In the genomic region with DNA sequence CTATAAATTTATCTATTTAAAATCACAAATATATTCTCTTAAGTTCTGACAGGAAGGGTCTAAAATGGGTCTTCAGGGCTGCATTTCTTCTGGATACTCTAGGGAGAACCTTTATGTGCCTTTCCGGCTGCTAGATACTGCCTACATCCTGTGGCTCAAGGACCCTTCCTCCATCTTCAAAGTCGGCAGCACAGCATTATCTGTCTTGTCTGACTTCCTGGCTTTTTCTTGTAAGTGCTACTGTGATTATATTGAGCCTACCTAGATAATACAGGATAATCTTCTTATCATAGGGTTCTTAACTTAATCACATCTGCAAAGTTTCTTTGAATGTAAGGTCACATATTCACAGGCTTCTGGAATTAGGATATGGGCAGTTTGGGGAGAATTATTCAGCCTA, we compare ENCODE assay signal across 31 cellular contexts.
"Had no signal": no experiment of that assay in that cellular context is flagged by ENCODE, and none has a peak within 500 bp of the region (broad histone marks: within the 10 kb centered on the region; RNA-seq: fewer than 3 reads in every experiment).

No MANE protein-coding gene starts in this region.

- H3K4me1 Mint-ChIP-seq: natural killer cell; nephron; neural progenitor cell; stimulated activated memory B cell treated with anti-CD40 and anti-IgM and Interleukin-4, amounts not matched to agents 10 μg/mL and 1 μg/mL and 100 μg/mL, for 72 hours; stimulated activated naive CD8-positive, alpha-beta T cell treated with anti-CD3 and anti-CD28 coated beads, Interleukin-15, amount 100 ng/mL, for 72 hours had no signal

- ATAC-seq: natural killer cell; psoas muscle; right cardiac atrium; right lobe of liver; stimulated activated memory B cell treated with anti-CD40 and anti-IgM and Interleukin-4, amounts not matched to agents 10 μg/mL and 1 μg/mL and 100 μg/mL, for 72 hours; stimulated activated naive CD8-positive, alpha-beta T cell treated with anti-CD3 and anti-CD28 coated beads, Interleukin-15, amount 100 ng/mL, for 72 hours; stimulated activated naive CD8-positive, alpha-beta T cell treated with anti-CD3 and anti-CD28 coated beads, Interleukin-15, Interleukin-2, amounts not matched to agents 100 U/mL and 50 U/mL, for 24 hours; upper lobe of right lung had no signal

- H2AFZ ChIP-seq: neural progenitor cell, parathyroid adenoma had no signal

- H3K27ac Mint-ChIP-seq: natural killer cell; nephron; neural progenitor cell; progenitor cell of endocrine pancreas; stimulated activated memory B cell treated with anti-CD40 and anti-IgM and Interleukin-4, amounts not matched to agents 10 μg/mL and 1 μg/mL and 100 μg/mL, for 72 hours; stimulated activated naive CD8-positive, alpha-beta T cell treated with anti-CD3 and anti-CD28 coated beads, Interleukin-15, amount 100 ng/mL, for 72 hours; type B pancreatic cell had no signal

- H3K9me3 ChIP-seq: ovary, psoas muscle, right lobe of liver, sigmoid colon, testis, tibial artery, upper lobe of right lung, uterus had no signal

- FAIRE-seq: small intestine had no signal

- H3K4me3 ChIP-seq: neural progenitor cell, ovary, psoas muscle, right lobe of liver, sigmoid colon, spleen, suprapubic skin, testis, tibial artery, transverse colon, upper lobe of right lung, uterus had no signal

- H3K9me3 Mint-ChIP-seq: nephron, neural progenitor cell, type B pancreatic cell had no signal

- H3K36me3 ChIP-seq: neural progenitor cell, ovary, right lobe of liver, sigmoid colon, spleen, suprapubic skin, tibial artery, transverse colon, upper lobe of right lung, uterus had no signal

- H3K4me3 Mint-ChIP-seq: natural killer cell; nephron; neural progenitor cell; stimulated activated memory B cell treated with anti-CD40 and anti-IgM and Interleukin-4, amounts not matched to agents 10 μg/mL and 1 μg/mL and 100 μg/mL, for 72 hours; stimulated activated naive CD8-positive, alpha-beta T cell treated with anti-CD3 and anti-CD28 coated beads, Interleukin-15, amount 100 ng/mL, for 72 hours; type B pancreatic cell had no signal

- H3K27me3 Mint-ChIP-seq: progenitor cell of endocrine pancreas; stimulated activated memory B cell treated with anti-CD40 and anti-IgM and Interleukin-4, amounts not matched to agents 10 μg/mL and 1 μg/mL and 100 μg/mL, for 72 hours; stimulated activated naive CD8-positive, alpha-beta T cell treated with anti-CD3 and anti-CD28 coated beads, Interleukin-15, amount 100 ng/mL, for 72 hours; type B pancreatic cell had no signal

- H3K4me2 ChIP-seq: neural progenitor cell had no signal

- DNase-seq: natural killer cell; occipital lobe; ovary; posterior cingulate gyrus; psoas muscle; right cardiac atrium; right lobe of liver; sigmoid colon; small intestine; spleen; stimulated activated CD4-positive, alpha-beta T cell treated with anti-CD3 and anti-CD28 coated beads, Interleukin-12 subunit alpha, Interleukin-12 subunit beta, amount 100 ng/mL, for 4 hours; stimulated activated CD4-positive, alpha-beta T cell treated with anti-CD3 and anti-CD28 coated beads, Interleukin-1b, Interleukin-23, amount 100 ng/mL, for 48 hours; stimulated activated CD4-positive, alpha-beta T cell treated with anti-CD3 and anti-CD28 coated beads, Interleukin-4, amount 100 ng/mL, for 1 hour; stimulated activated CD4-positive, alpha-beta T cell treated with anti-CD3 and anti-CD28 coated beads, Interleukin-4, amount 100 ng/mL, for 4 hours; stimulated activated CD8-positive, alpha-beta memory T cell treated with anti-CD3 and anti-CD28 coated beads, Interleukin-4, amount 100 ng/mL, for 48 hours; stimulated activated naive CD4-positive, alpha-beta T cell; stimulated activated naive CD8-positive, alpha-beta T cell treated with anti-CD3 and anti-CD28 coated beads, Interleukin-15, amount 100 ng/mL, for 72 hours; stimulated activated naive CD8-positive, alpha-beta T cell treated with anti-CD3 and anti-CD28 coated beads, Interleukin-15, Interleukin-2, amounts not matched to agents 100 U/mL and 50 U/mL, for 24 hours; substantia nigra; testis; tibial artery; transverse colon; upper lobe of right lung; uterus had no signal

- H3K4me1 ChIP-seq: neural progenitor cell, parathyroid adenoma, psoas muscle, sigmoid colon, spleen, suprapubic skin, testis, tibial artery, transverse colon, upper lobe of right lung, uterus had no signal

- H3K27me3 ChIP-seq: neural progenitor cell, ovary, right lobe of liver, sigmoid colon, spleen, suprapubic skin, testis, tibial artery, transverse colon, upper lobe of right lung, uterus had no signal

- H3K9ac ChIP-seq: neural progenitor cell, parathyroid adenoma had no signal

- H3K79me2 ChIP-seq: parathyroid adenoma had no signal

- H3K27ac ChIP-seq: neural progenitor cell, ovary, parathyroid adenoma, psoas muscle, right lobe of liver, sigmoid colon, spleen, suprapubic skin, testis, tibial artery, transverse colon, upper lobe of right lung, uterus had no signal

- H3K36me3 Mint-ChIP-seq: neural progenitor cell; stimulated activated memory B cell treated with anti-CD40 and anti-IgM and Interleukin-4, amounts not matched to agents 10 μg/mL and 1 μg/mL and 100 μg/mL, for 72 hours; type B pancreatic cell had no signal
